21 cellular contexts compared by ENCODE assay signal in the genomic region with DNA sequence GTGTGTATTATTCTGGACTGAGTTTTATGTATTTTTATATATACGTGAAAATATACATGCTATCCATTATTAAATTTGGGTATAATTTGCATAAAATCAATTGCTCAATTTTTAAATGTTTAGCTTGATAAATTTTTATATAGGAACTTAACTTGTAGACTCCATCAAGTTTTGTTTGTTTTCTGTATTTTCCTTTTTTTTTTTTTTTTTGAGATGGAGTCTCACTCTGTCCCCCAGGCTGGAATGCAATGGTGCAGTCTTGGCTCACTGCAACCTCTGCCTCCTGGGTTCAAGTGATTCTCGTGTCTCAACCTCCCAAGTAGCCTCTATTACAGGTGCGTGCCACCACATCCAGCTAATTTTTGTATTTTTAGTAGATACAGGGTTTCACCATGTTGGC. TPM values are rescaled to one million over a fixed set of nuclear protein-coding genes. Genes with fewer than 3 reads are reported as not detected.
"Had no signal": no experiment of that assay in that cellular context is flagged by ENCODE, and none has a peak within 500 bp of the region (broad histone marks: within the 10 kb centered on the region; RNA-seq: fewer than 3 reads in every experiment).

No MANE protein-coding gene starts in this region.

RNA-seq across cellular contexts. Expression of a gene that starts 4.0 kb away (rescaled TPM):
- total RNA-seq: activated naive CD4-positive, alpha-beta T cell treated with anti-CD3 and anti-CD28 coated beads for 36 hours; activated naive CD4-positive, alpha-beta T cell treated with anti-CD3 and anti-CD28 coated beads, Interleukin-2, amount 50 U/mL, for 72 hours; activated naive CD8-positive, alpha-beta T cell treated with anti-CD3 and anti-CD28 coated beads for 36 hours; activated naive CD8-positive, alpha-beta T cell treated with anti-CD3 and anti-CD28 coated beads, Interleukin-2, amount 10 ng/mL, durations not matched to agents 7 days and 5 days; activated T-cell treated with anti-CD3 and anti-CD28 coated beads, Interleukin-2, amount 50 U/mL, for 4 hours; activated T-cell treated with anti-CD3 and anti-CD28 coated beads, Interleukin-2, amount 50 U/mL, for 72 hours; activated T-helper 1 cell treated with anti-CD3 and anti-CD28 coated beads, Interleukin-12 subunit alpha, Interleukin-12 subunit beta, Interleukin-2, Interleukin-4 antibody, amounts not matched to agents 30 ng/mL and 10 ng/mL and 1 ng/mL, durations not matched to agents 14 hours and 24 hours and 36 hours; activated T-helper 17 cell treated with anti-CD3 and anti-CD28 coated beads, Interleukin-2, amount 50 U/mL, for 72 hours; activated T-helper 2 cell treated with anti-CD3 and anti-CD28 coated beads, Interferon-gamma antibody, Interleukin-2, Interleukin-4, amounts not matched to agents 10 μg/mL and 5 μg/mL and 100 μg/mL, durations not matched to agents 14 hours and 24 hours and 36 hours; adrenal gland; aorta; ascending aorta; astrocyte; body of pancreas; breast epithelium; bronchial epithelial cell; cardiac muscle cell; cardiac septum; cerebellum; chondrocyte had no signal
- polyA plus RNA-seq: adipose tissue, adrenal gland, aorta had no signal
